Comparison of ENCODE assay signal across 8 cellular contexts in genomic region chr22:50185384-50186087, GRCh38. TPM values are rescaled to one million over a fixed set of nuclear protein-coding genes. Genes with fewer than 3 reads are reported as not detected.
DNase-seq lines count a peak whose midpoint lies in the region; ATAC-seq and TF ChIP-seq lines count a peak whose summit lies in the region.

Gene TRABD (plus strand): TSS chr22:50185913. CDS start chr22:50193061, 7,148 bp downstream.

- ATAC-seq in foreskin keratinocyte = peak; percentile 76
- ATAC-seq in stimulated activated naive CD8-positive, alpha-beta T cell treated with anti-CD3 and anti-CD28 coated beads, Interleukin-15, amount 100 ng/mL, for 72 hours = peak; percentile 78

- H3K27ac ChIP-seq in ACC112 (ENCODE audit: low read depth, low read length) (no peak within 1 kb of the TSS), foreskin keratinocyte (peak within 1 kb of the TSS; percentile 6), neural progenitor cell (no peak within 1 kb of the TSS)

- H3K9me3 ChIP-seq in neural progenitor cell (ENCODE audit: low read depth) = no peaks in the 10 kb centered on the region

- TF ChIP-seq POLR2A in GM18951 (IDR thresholded peaks at IDR 0.05; ENCODE audit: extremely low read depth, insufficient read depth, insufficient read length) = peak; percentile 61

- in situ Hi-C loops in GM18951 (cut with MboI; ENCODE audit: low sequenced_read_pairs, unreplicated experiment) = no loop called here

- H4K20me1 ChIP-seq in neural progenitor cell (ENCODE audit: low read depth) = peaks cover 38% of the 10 kb centered on the region

- H3K4me2 ChIP-seq in neural progenitor cell = peak within 1 kb of the TSS; percentile 94

- no peaks in the 10 kb centered on the region for H3K27me3 ChIP-seq in ACC112 (ENCODE audit: insufficient read depth, low read length)
- no peaks in the 10 kb centered on the region for H3K27me3 ChIP-seq in foreskin keratinocyte
- H3K27me3 ChIP-seq in neural progenitor cell = peaks cover 16% of the 10 kb centered on the region

- peak within 1 kb of the TSS; percentile 98 for H3K27ac Mint-ChIP-seq in neural progenitor cell
- peak within 1 kb of the TSS; percentile 86 to 90 for H3K27ac Mint-ChIP-seq in stimulated activated naive CD8-positive, alpha-beta T cell treated with anti-CD3 and anti-CD28 coated beads, Interleukin-15, amount 100 ng/mL, for 72 hours

- H3K4me3 ChIP-seq in ACC112 (ENCODE audit: low read depth, low read length) (peak within 1 kb of the TSS; percentile 85), neural progenitor cell (peak within 1 kb of the TSS; percentile 67)
- H3K4me3 ChIP-seq in Jurkat, Clone E6-1 (ENCODE audit: low read length) = peak within 1 kb of the TSS; percentile 75

- peak within 1 kb of the TSS; percentile 97 for H3K4me3 Mint-ChIP-seq in neural progenitor cell
- peak within 1 kb of the TSS; percentile 88 to 95 for H3K4me3 Mint-ChIP-seq in stimulated activated naive CD8-positive, alpha-beta T cell treated with anti-CD3 and anti-CD28 coated beads, Interleukin-15, amount 100 ng/mL, for 72 hours

- peak within 1 kb of the TSS; percentile 65 for H2AFZ ChIP-seq in ACC112 (ENCODE audit: low read length, unreplicated experiment)
- H2AFZ ChIP-seq in neural progenitor cell (replicated peaks) = no peak within 1 kb of the TSS

- H3K79me2 ChIP-seq in ACC112 (ENCODE audit: control insufficient read depth, insufficient read depth, low read length, unreplicated experiment) (peaks cover 16% of the 10 kb centered on the region), neural progenitor cell (ENCODE audit: low read depth) (peaks cover 17% of the 10 kb centered on the region)

- H3K4me1 ChIP-seq in ACC112 (ENCODE audit: control insufficient read depth, insufficient read depth, low read length, unreplicated experiment) = peaks cover 10% of the 10 kb centered on the region
- H3K4me1 ChIP-seq in foreskin keratinocyte = peaks cover 6% of the 10 kb centered on the region
- peaks cover 14% of the 10 kb centered on the region for H3K4me1 ChIP-seq in neural progenitor cell

- no peaks in the 10 kb centered on the region for H3K36me3 ChIP-seq in ACC112 (ENCODE audit: insufficient read depth, low read length)
- H3K36me3 ChIP-seq in neural progenitor cell = no peaks in the 10 kb centered on the region

- peak within 1 kb of the TSS; percentile 21 for H3K9ac ChIP-seq in neural progenitor cell

- peaks cover 10% of the 10 kb centered on the region for H3K4me1 Mint-ChIP-seq in neural progenitor cell
- H3K4me1 Mint-ChIP-seq in stimulated activated naive CD8-positive, alpha-beta T cell treated with anti-CD3 and anti-CD28 coated beads, Interleukin-15, amount 100 ng/mL, for 72 hours = peaks cover 50% of the 10 kb centered on the region

- H3K9me3 Mint-ChIP-seq in neural progenitor cell = no peaks in the 10 kb centered on the region
- H3K9me3 Mint-ChIP-seq in stimulated activated naive CD8-positive, alpha-beta T cell treated with anti-CD3 and anti-CD28 coated beads, Interleukin-15, amount 100 ng/mL, for 72 hours = no peaks in the 10 kb centered on the region

- H3K36me3 Mint-ChIP-seq in neural progenitor cell = no peaks in the 10 kb centered on the region

- peaks cover 6% of the 10 kb centered on the region for H3F3A ChIP-seq in neural progenitor cell (ENCODE audit: low read depth)

- H3K27me3 Mint-ChIP-seq in neural progenitor cell (ENCODE audit: insufficient read depth, low read depth) = peaks cover 3% of the 10 kb centered on the region
- peaks cover 7% of the 10 kb centered on the region for H3K27me3 Mint-ChIP-seq in stimulated activated naive CD8-positive, alpha-beta T cell treated with anti-CD3 and anti-CD28 coated beads, Interleukin-15, amount 100 ng/mL, for 72 hours

- DNase-seq in Jurkat, Clone E6-1 (ENCODE audit: low read depth, low spot score) = peak; percentile 76
- DNase-seq in SK-N-DZ (ENCODE audit: low spot score) (peak; percentile 87), foreskin keratinocyte (peak in 1 of 2 donors; percentile 54), neural progenitor cell (ENCODE audit: low spot score) (peak; percentile 96)
- DNase-seq in activated naive CD4-positive, alpha-beta T cell (lab: John Stamatoyannopoulos, UW) = peak; percentile 69 to 89 (median 76)
- DNase-seq in stimulated activated naive CD8-positive, alpha-beta T cell treated with anti-CD3 and anti-CD28 coated beads, Interleukin-15, amount 100 ng/mL, for 72 hours = peak; percentile 87 to 89

- TF ChIP-seq CTCF in foreskin keratinocyte (conservative IDR thresholded peaks at IDR 0.05) (no peak), neural progenitor cell (IDR thresholded peaks at IDR 0.05) (no peak)

RNA-seq across cellular contexts. Expression of gene TRABD, which starts in this region (rescaled TPM):
- polyA plus RNA-seq in Jurkat, Clone E6-1 (2012; ENCODE audit: insufficient read depth, insufficient read length) = 91.9 TPM
- polyA plus RNA-seq in SK-N-DZ (2014; cell fraction: cytosol; rRNA removed) = 51.6 and 62.9 TPM in 2 replicates
- polyA plus RNA-seq in SK-N-DZ (2014; cell fraction: nucleus; rRNA removed) = 188 and 198 TPM in 2 replicates
- total RNA-seq in foreskin keratinocyte (50.7 and 52.2 TPM in 2 replicates), neural progenitor cell (ENCODE audit: low replicate concordance) (15.4 and 37.4 TPM in 2 replicates)
- polyA plus RNA-seq in foreskin keratinocyte = 63.7 and 64.5 TPM in 2 replicates
